Comparison of ENCODE assay signal across 8 cellular contexts in the genomic region with DNA sequence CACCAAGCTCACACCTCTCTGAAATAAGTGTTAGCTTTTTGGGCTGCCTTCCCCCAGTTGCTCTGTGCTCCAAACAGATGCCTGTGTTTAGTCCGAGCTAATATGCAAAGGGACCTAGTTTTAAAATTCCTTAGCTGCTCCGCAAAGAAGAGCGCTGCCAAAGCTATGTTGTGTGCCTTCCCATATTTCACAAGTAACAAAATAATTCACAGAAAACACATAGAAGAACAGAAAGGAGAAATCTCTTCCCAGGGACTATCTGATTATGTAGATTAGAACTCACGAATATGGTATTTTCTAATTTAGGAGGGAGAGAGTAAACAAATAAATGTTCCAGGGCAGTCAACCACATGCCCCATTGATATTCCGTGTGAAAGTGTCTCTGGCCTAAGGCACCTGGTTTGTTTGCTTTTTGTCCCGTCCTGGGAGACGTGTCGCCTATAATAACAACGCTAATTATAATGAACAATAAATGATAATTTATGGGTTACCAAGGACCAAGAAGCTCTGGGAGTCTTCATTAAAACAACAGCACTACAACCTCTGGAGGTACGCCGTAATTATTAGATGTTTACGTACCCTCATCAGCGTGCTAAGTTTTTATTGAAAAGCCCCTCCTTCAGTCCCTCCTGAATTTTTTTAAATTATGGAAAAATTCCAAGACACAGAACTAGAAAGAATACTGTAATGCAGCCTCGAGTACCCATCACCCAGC. TPM values are rescaled to one million over a fixed set of nuclear protein-coding genes. Genes with fewer than 3 reads are reported as not detected.
DNase-seq lines count a peak whose midpoint lies in the region; ATAC-seq and TF ChIP-seq lines count a peak whose summit lies in the region.

No MANE protein-coding gene starts in this region.

- TF ChIP-seq POLR2A in body of pancreas (IDR thresholded peaks at IDR 0.05): no peak

- H3K9me3 ChIP-seq in body of pancreas: no peaks in the 10 kb centered on the region
- no peaks in the 10 kb centered on the region for H3K9me3 ChIP-seq in mucosa of rectum (ENCODE audit: control insufficient read depth in 2 of 2, low read length in 2 of 2)

- H3K27ac ChIP-seq in body of pancreas (peak overlapping the region in 3 of 4 donors; percentile 75 to 95 (median 81)), mucosa of rectum (ENCODE audit: low read depth in 2 of 2, low read length in 2 of 2) (peak overlapping the region in 1 of 2 donors; percentile 95)

- peak overlapping the region; percentile 98 for H3K4me3 ChIP-seq in AG10803 (ENCODE audit: low read length)
- H3K4me3 ChIP-seq in body of pancreas: peak overlapping the region in 1 of 2 donors; percentile 6
- peak overlapping the region; percentile 77 to 82 for H3K4me3 ChIP-seq in mucosa of rectum (ENCODE audit: low read length in 2 of 2)

- no peak for ATAC-seq in body of pancreas
- ATAC-seq in HG03139 (IDR thresholded peaks at IDR 0.05; ENCODE audit: unreplicated experiment): no peak
- no peak for ATAC-seq in GM19452 (IDR thresholded peaks at IDR 0.05; ENCODE audit: unreplicated experiment)
- ATAC-seq in HG02852 (IDR thresholded peaks at IDR 0.05; ENCODE audit: unreplicated experiment): no peak

- no peak for TF ChIP-seq EP300 in Ishikawa (IDR thresholded peaks at IDR 0.05; ENCODE audit: borderline replicate concordance)

- 16 to 24% methylated on average over 14 of the region's 14 CpGs for WGBS in body of pancreas, 2 donors

- H3K36me3 ChIP-seq in body of pancreas (replicated peaks in 1 of 2; ENCODE audit: insufficient read depth in 1 of 2, low read depth in 2 of 2): no peaks in the 10 kb centered on the region
- H3K36me3 ChIP-seq in mucosa of rectum (ENCODE audit: control insufficient read depth in 2 of 2, insufficient read depth in 2 of 2, low read length in 2 of 2): peaks cover 7 to 9% of the 10 kb centered on the region in 2 donors

- H3K27me3 ChIP-seq in body of pancreas: no peaks in the 10 kb centered on the region
- H3K27me3 ChIP-seq in mucosa of rectum (ENCODE audit: control insufficient read depth in 2 of 2, insufficient read depth in 2 of 2, low read length in 2 of 2): no peaks in the 10 kb centered on the region

- intact Hi-C loops in body of pancreas (cut with DNase I): no loop called here

- TF ChIP-seq CTCF in AG10803 (conservative IDR thresholded peaks at IDR 0.05; ENCODE audit: low read length): no peak
- TF ChIP-seq CTCF in body of pancreas (IDR thresholded peaks at IDR 0.05): no peak

- TF ChIP-seq RAD21 in Ishikawa (IDR thresholded peaks at IDR 0.05; ENCODE audit: low read depth): no peak

- no peak for DNase-seq in AG10803 (ENCODE audit: low read depth)
- DNase-seq in body of pancreas: peak in 1 of 4 donors; percentile 19
- DNase-seq in KG1 (lab: John Stamatoyannopoulos, UW): no peak

- H3K9ac ChIP-seq in mucosa of rectum (ENCODE audit: low read depth in 1 of 2, low read length in 2 of 2): peak overlapping the region; percentile 62 to 72

- H3K4me1 ChIP-seq in body of pancreas: peaks cover 21% of the 10 kb centered on the region
- peaks cover 10 to 12% of the 10 kb centered on the region in 2 donors for H3K4me1 ChIP-seq in mucosa of rectum (ENCODE audit: control insufficient read depth in 2 of 2, insufficient read depth in 2 of 2, low read length in 2 of 2)

TF ChIP-seq in Ishikawa, 13 proteins besides CTCF, POLR2A, EP300 and RAD21:
- TF ChIP-seq, protein P1, sequence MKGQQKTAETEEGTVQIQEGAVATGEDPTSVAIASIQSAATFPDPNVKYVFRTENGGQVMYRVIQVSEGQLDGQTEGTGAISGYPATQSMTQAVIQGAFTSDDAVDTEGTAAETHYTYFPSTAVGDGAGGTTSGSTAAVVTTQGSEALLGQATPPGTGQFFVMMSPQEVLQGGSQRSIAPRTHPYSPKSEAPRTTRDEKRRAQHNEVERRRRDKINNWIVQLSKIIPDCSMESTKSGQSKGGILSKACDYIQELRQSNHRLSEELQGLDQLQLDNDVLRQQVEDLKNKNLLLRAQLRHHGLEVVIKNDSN (IDR thresholded peaks at IDR 0.05): no peak
- TF ChIP-seq NFIC (IDR thresholded peaks at IDR 0.05): peak; percentile 22; the same call in 1 of the 2 replicates

RNA-seq across cellular contexts. Expression of a gene that starts 1.2 kb away (rescaled TPM):
- 10 to 100 TPM; 13.5 to 13.7 TPM for total RNA-seq in body of pancreas
